Comparison of ENCODE assay signal across 24 cellular contexts in the genomic region with DNA sequence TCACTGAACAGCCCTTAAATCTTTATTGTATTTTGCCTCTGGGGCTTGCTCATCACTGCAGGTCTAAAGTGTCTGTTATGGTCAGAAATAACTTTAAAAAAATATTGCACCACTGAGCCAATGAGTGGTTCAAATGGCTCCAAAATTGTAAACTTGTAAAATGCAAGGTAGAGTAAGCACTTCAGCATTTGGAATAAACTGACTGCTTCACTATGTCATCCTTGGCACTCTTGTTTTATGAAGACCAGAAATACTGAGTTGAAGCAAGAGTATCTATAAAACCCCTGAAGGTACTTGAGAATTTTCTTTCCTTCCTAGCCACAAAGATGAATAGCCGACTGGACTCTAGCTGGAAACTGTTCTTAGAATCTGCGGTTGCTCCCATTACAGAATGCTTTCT.
"Had no signal": no experiment of that assay in that cellular context is flagged by ENCODE, and none has a peak within 500 bp of the region (broad histone marks: within the 10 kb centered on the region; RNA-seq: fewer than 3 reads in every experiment).

No MANE protein-coding gene starts in this region.

- H3K9me3 ChIP-seq: breast epithelium, SK-N-SH had no signal

- H3K4me3 Mint-ChIP-seq: activated CD8-positive, alpha-beta T cell treated with anti-CD3 and anti-CD28 coated beads, Interleukin-2, amount 10 ng/mL, durations not matched to agents 7 days and 5 days; activated naive CD4-positive, alpha-beta T cell treated with anti-CD3 and anti-CD28 coated beads, Interleukin-2, amount 50 U/mL, for 24 hours had no signal

- H3K36me3 ChIP-seq: breast epithelium had no signal

- H3K9ac ChIP-seq: SK-N-SH had no signal

- H3K27me3 Mint-ChIP-seq: activated naive CD4-positive, alpha-beta T cell treated with anti-CD3 and anti-CD28 coated beads, Interleukin-2, amount 50 U/mL, for 24 hours had no signal

- H3K36me3 Mint-ChIP-seq: activated naive CD4-positive, alpha-beta T cell treated with anti-CD3 and anti-CD28 coated beads, Interleukin-2, amount 50 U/mL, for 24 hours had no signal

- ATAC-seq: activated CD8-positive, alpha-beta T cell treated with anti-CD3 and anti-CD28 coated beads, Interleukin-2, amount 10 ng/mL, durations not matched to agents 7 days and 5 days; K562; Right ventricle myocardium inferior had no signal

- H3K4me2 ChIP-seq: SK-N-SH had no signal

- H3K4me1 ChIP-seq: breast epithelium had no signal

- H3K4me1 Mint-ChIP-seq: activated naive CD4-positive, alpha-beta T cell treated with anti-CD3 and anti-CD28 coated beads, Interleukin-2, amount 50 U/mL, for 24 hours had no signal

- H3K4me3 ChIP-seq: breast epithelium, K562 had no signal

- H3K27ac ChIP-seq: breast epithelium, VCaP had no signal

- H3K27me3 ChIP-seq: breast epithelium had no signal

- DNase-seq: activated CD4-positive, alpha-beta T cell treated with anti-CD3 and anti-CD28 coated beads for 48 hours; activated CD4-positive, alpha-beta T cell treated with anti-CD3 and anti-CD28 coated beads, Interleukin-2, amount 50 U/mL, for 4 hours; activated CD4-positive, CD25-positive, alpha-beta regulatory T cell; activated CD8-positive, alpha-beta memory T cell treated with anti-CD3 and anti-CD28 coated beads, Interleukin-2, amount 50 U/mL, for 48 hours; activated CD8-positive, alpha-beta T cell treated with anti-CD3 and anti-CD28 coated beads, Interleukin-2, amount 10 ng/mL, durations not matched to agents 7 days and 5 days; activated naive CD4-positive, alpha-beta T cell; activated T-cell treated with anti-CD3 and anti-CD28 coated beads, Interleukin-2, amount 50 U/mL, for 1 hour; aorta; Karpas-422; NCI-H1048; NCI-H1694; NCI-H2029; NCI-H2107; NCI-H446 treated with DMSO at 0.1 percent for 48 hours; NCI-H524 treated with DMSO at 0.1 percent for 48 hours; NCI-H82; RPMI8226; SK-N-SH; T-helper 1 cell had no signal

- H3K9me3 Mint-ChIP-seq: activated naive CD4-positive, alpha-beta T cell treated with anti-CD3 and anti-CD28 coated beads, Interleukin-2, amount 50 U/mL, for 24 hours had no signal

- H3K27ac Mint-ChIP-seq: activated CD8-positive, alpha-beta T cell treated with anti-CD3 and anti-CD28 coated beads, Interleukin-2, amount 10 ng/mL, durations not matched to agents 7 days and 5 days; activated naive CD4-positive, alpha-beta T cell treated with anti-CD3 and anti-CD28 coated beads, Interleukin-2, amount 50 U/mL, for 24 hours had no signal
